In genomic region chr18:69889009-69889408, GRCh38 we compare ENCODE assay signal across 1 cellular context.
TF ChIP-seq lines count a peak whose summit lies in the region.

No MANE protein-coding gene starts in this region.

TF ChIP-seq in HepG2, 621 proteins besides CTCF, POLR2A, EP300 and RAD21:
- no peak for TF ChIP-seq CSRNP1 (CRISPR knock-in tag; IDR thresholded peaks at IDR 0.05)
- no peak for TF ChIP-seq ZNF775 (CRISPR knock-in tag; IDR thresholded peaks at IDR 0.05; ENCODE audit: borderline replicate concordance)
- no peak for TF ChIP-seq SIX1 (CRISPR knock-in tag; IDR thresholded peaks at IDR 0.05; ENCODE audit: borderline replicate concordance)
- no peak for TF ChIP-seq KDM5A (IDR thresholded peaks at IDR 0.05; ENCODE audit: borderline replicate concordance, low read length)
- TF ChIP-seq TGIF2 (CRISPR knock-in tag; IDR thresholded peaks at IDR 0.05), result no peak
- TF ChIP-seq, protein P1, sequence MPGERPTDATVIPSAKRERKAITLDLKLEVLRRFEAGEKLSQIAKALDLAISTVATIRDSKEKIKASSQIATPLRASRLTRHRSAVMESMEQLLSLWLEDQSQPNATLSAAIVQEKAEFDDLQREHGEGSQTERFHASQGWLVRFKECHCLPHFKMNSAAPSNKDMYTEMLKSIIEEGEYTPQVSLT (CRISPR knock-in tag; IDR thresholded peaks at IDR 0.05; ENCODE audit: borderline replicate concordance, low read depth), result no peak
- no peak for TF ChIP-seq ZBTB1 (CRISPR knock-in tag; IDR thresholded peaks at IDR 0.05; ENCODE audit: borderline replicate concordance)
- no peak for TF ChIP-seq HNF1A (IDR thresholded peaks at IDR 0.05; ENCODE audit: low read depth)
- TF ChIP-seq HNF1A (CRISPR knock-in tag; IDR thresholded peaks at IDR 0.05; ENCODE audit: borderline replicate concordance), result no peak
- no peak for TF ChIP-seq ZSCAN21 (CRISPR knock-in tag; IDR thresholded peaks at IDR 0.05; ENCODE audit: borderline replicate concordance)
- no peak for TF ChIP-seq ZNF30 (CRISPR knock-in tag; IDR thresholded peaks at IDR 0.05)
- TF ChIP-seq POLR2G (IDR thresholded peaks at IDR 0.05; ENCODE audit: low read depth, low read length), result no peak
- TF ChIP-seq THAP7 (CRISPR knock-in tag; IDR thresholded peaks at IDR 0.05), result no peak
- TF ChIP-seq, protein P2, sequence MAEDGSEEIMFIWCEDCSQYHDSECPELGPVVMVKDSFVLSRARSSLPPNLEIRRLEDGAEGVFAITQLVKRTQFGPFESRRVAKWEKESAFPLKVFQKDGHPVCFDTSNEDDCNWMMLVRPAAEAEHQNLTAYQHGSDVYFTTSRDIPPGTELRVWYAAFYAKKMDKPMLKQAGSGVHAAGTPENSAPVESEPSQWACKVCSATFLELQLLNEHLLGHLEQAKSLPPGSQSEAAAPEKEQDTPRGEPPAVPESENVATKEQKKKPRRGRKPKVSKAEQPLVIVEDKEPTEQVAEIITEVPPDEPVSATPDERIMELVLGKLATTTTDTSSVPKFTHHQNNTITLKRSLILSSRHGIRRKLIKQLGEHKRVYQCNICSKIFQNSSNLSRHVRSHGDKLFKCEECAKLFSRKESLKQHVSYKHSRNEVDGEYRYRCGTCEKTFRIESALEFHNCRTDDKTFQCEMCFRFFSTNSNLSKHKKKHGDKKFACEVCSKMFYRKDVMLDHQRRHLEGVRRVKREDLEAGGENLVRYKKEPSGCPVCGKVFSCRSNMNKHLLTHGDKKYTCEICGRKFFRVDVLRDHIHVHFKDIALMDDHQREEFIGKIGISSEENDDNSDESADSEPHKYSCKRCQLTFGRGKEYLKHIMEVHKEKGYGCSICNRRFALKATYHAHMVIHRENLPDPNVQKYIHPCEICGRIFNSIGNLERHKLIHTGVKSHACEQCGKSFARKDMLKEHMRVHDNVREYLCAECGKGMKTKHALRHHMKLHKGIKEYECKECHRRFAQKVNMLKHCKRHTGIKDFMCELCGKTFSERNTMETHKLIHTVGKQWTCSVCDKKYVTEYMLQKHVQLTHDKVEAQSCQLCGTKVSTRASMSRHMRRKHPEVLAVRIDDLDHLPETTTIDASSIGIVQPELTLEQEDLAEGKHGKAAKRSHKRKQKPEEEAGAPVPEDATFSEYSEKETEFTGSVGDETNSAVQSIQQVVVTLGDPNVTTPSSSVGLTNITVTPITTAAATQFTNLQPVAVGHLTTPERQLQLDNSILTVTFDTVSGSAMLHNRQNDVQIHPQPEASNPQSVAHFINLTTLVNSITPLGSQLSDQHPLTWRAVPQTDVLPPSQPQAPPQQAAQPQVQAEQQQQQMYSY (CRISPR knock-in tag; IDR thresholded peaks at IDR 0.05), result no peak
- TF ChIP-seq GZF1 (CRISPR knock-in tag; IDR thresholded peaks at IDR 0.05), result no peak
- TF ChIP-seq, protein P3, sequence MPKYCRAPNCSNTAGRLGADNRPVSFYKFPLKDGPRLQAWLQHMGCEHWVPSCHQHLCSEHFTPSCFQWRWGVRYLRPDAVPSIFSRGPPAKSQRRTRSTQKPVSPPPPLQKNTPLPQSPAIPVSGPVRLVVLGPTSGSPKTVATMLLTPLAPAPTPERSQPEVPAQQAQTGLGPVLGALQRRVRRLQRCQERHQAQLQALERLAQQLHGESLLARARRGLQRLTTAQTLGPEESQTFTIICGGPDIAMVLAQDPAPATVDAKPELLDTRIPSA (CRISPR knock-in tag; IDR thresholded peaks at IDR 0.05; ENCODE audit: borderline replicate concordance), result no peak
- no peak for TF ChIP-seq ZNF207 (IDR thresholded peaks at IDR 0.05; ENCODE audit: borderline replicate concordance)
- TF ChIP-seq ZNF430 (CRISPR knock-in tag; IDR thresholded peaks at IDR 0.05), result no peak
- no peak for TF ChIP-seq ZNF280D (CRISPR knock-in tag; IDR thresholded peaks at IDR 0.05)
- no peak for TF ChIP-seq ZNF33B (CRISPR knock-in tag; IDR thresholded peaks at IDR 0.05)
- no peak for TF ChIP-seq ZNF768 (CRISPR knock-in tag; IDR thresholded peaks at IDR 0.05)
